ENCODE assay signal across 10 cellular contexts in the genomic region with DNA sequence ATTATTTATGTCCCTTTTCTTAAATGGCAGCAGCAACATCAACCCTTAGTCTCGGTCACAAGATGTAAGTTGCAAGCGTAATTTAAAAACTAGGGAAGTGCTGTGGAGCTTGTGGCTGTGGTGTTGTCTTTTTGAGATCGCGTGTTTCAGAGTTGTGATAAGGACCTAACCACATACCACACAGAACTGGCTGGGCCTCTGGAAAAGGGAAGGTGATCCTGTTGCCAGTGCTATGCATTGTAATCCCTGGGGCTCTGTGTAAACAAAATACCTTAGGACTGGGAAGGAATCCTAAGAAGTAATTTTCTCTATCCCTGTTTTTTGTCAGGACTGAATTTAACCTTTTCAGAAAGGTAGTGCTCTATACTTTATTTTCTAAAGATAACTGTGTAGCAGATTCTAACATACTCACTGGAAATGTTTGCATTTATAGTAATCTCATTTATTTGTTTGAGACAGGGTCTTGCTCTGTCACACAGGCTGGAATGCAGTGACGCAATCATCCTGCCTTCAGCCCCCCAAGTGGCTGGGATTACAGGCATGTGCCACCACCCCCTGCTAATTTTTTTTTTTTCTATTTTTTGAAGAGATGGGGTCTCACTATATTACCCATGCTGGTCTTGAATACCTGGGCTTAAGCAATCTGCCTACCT.
DNase-seq lines count a peak whose midpoint lies in the region; ATAC-seq and TF ChIP-seq lines count a peak whose summit lies in the region.
"Had no signal": no experiment of that assay in that cellular context is flagged by ENCODE, and none has a peak within 500 bp of the region (broad histone marks: within the 10 kb centered on the region; RNA-seq: fewer than 3 reads in every experiment).

No MANE protein-coding gene starts in this region.

- TF ChIP-seq CTCF in fibroblast of the aortic adventitia (IDR thresholded peaks at IDR 0.05; ENCODE audit: insufficient read depth, low read length), result no peak

- H3K4me3 ChIP-seq in fibroblast of the aortic adventitia (ENCODE audit: low read depth, low read length), result no peak overlapping the region

- DNase-seq in HT1080 (ENCODE audit: low read depth) (peak; percentile 52), OCI-M2 (lab: John Stamatoyannopoulos, UW; ENCODE audit: unreplicated experiment) (peak; percentile 41), fibroblast of the aortic adventitia (ENCODE audit: low read depth) (peak; percentile 75), pons (ENCODE audit: low spot score) (peak; percentile 73), D341Med (ENCODE audit: low spot score) (no peak)
- DNase-seq in activated naive CD4-positive, alpha-beta T cell (lab: John Stamatoyannopoulos, UW), result no peak
- DNase-seq: RPMI8226; stimulated activated CD4-positive, alpha-beta T cell treated with anti-CD3 and anti-CD28 coated beads, Interleukin-4, amount 100 ng/mL, for 1 hour had no signal

- no peak for ATAC-seq in HG02970 (IDR thresholded peaks at IDR 0.05; ENCODE audit: low FRiP score, unreplicated experiment)
- ATAC-seq in HG03439 (IDR thresholded peaks at IDR 0.05; ENCODE audit: unreplicated experiment), result no peak

Comparison
In these comparisons a context has a peak if more than half of its experiments do, and no peak if none do; other contexts are left out.
1. DNase-seq: peak in HT1080 (single experiment), OCI-M2 (single experiment), fibroblast of the aortic adventitia (single experiment) and pons (single experiment); none in activated naive CD4-positive, alpha-beta T cell (0 of 4) and D341Med (single experiment).